ENCODE assay signal across 1 cellular context in the genomic region with DNA sequence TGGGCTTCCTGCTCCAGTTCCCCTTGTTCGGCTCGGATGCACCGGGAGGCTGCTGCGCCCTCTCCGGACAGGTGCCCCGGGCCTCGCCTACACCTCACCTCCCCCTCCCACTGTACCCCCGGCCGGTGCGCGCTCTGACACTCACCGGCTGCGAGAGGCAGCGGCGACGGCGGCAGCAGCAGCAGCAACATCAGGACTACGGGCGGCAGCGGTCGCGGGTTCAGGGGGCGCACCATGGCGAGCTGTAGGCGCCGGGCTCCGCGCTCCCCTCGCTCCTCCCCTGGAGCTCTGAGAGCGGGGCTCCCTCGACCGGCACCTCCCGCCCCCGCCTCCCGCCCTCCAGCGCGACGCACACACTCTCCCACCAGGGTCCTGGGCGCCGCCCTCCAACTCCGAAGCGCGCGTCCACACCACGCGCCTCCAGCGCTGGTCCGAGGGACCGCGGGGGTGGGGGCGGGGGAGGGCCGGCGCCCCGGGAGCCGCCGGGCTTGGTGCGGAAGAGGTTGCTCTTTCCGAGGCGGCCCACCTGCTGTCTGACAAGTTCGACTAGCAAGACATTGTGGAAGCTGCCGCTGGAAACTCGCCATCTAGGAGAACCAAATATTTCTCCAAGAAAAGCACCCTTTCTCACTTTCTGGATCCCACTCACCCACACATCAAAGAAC.
TF ChIP-seq lines count a peak whose summit lies in the region.

A gene with protein sequence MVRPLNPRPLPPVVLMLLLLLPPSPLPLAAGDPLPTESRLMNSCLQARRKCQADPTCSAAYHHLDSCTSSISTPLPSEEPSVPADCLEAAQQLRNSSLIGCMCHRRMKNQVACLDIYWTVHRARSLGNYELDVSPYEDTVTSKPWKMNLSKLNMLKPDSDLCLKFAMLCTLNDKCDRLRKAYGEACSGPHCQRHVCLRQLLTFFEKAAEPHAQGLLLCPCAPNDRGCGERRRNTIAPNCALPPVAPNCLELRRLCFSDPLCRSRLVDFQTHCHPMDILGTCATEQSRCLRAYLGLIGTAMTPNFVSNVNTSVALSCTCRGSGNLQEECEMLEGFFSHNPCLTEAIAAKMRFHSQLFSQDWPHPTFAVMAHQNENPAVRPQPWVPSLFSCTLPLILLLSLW (minus strand): TSS at position 433 of the 665 bp plus-strand sequence. CDS start 197 bp downstream, at position 236.

TF ChIP-seq in WTC11, 78 proteins besides CTCF, POLR2A, EP300 and RAD21 (continued from another document):
- TF ChIP-seq USF1 (CRISPR knock-in tag; IDR thresholded peaks at IDR 0.05) = no peak
- TF ChIP-seq ATF6 (CRISPR knock-in tag; IDR thresholded peaks at IDR 0.05) = no peak
- TF ChIP-seq, protein P1, sequence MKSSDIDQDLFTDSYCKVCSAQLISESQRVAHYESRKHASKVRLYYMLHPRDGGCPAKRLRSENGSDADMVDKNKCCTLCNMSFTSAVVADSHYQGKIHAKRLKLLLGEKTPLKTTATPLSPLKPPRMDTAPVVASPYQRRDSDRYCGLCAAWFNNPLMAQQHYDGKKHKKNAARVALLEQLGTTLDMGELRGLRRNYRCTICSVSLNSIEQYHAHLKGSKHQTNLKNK (CRISPR knock-in tag; IDR thresholded peaks at IDR 0.05) = no peak
- TF ChIP-seq FOXK1 (CRISPR knock-in tag; IDR thresholded peaks at IDR 0.05) = 0 out of 2 replicates have a peak, but pooled peaks have one; percentile 34
